1 cellular context compared by ENCODE assay signal in genomic region chr9:89739531-89740315, GRCh38.
TF ChIP-seq lines count a peak whose summit lies in the region.

No MANE protein-coding gene starts in this region.

TF ChIP-seq in GM12878, 131 proteins besides CTCF, POLR2A, EP300 and RAD21 (continued from another document):
- no peak for TF ChIP-seq BCLAF1 (IDR thresholded peaks at IDR 0.05)
